Comparison of ENCODE assay signal across 1 cellular context in genomic region chr10:100972115-100972903, GRCh38.
TF ChIP-seq lines count a peak whose summit lies in the region.

No MANE protein-coding gene starts in this region.

TF ChIP-seq in GM23338, 12 proteins besides CTCF, POLR2A, EP300 and RAD21 (continued from another document):
- TF ChIP-seq, protein P1, sequence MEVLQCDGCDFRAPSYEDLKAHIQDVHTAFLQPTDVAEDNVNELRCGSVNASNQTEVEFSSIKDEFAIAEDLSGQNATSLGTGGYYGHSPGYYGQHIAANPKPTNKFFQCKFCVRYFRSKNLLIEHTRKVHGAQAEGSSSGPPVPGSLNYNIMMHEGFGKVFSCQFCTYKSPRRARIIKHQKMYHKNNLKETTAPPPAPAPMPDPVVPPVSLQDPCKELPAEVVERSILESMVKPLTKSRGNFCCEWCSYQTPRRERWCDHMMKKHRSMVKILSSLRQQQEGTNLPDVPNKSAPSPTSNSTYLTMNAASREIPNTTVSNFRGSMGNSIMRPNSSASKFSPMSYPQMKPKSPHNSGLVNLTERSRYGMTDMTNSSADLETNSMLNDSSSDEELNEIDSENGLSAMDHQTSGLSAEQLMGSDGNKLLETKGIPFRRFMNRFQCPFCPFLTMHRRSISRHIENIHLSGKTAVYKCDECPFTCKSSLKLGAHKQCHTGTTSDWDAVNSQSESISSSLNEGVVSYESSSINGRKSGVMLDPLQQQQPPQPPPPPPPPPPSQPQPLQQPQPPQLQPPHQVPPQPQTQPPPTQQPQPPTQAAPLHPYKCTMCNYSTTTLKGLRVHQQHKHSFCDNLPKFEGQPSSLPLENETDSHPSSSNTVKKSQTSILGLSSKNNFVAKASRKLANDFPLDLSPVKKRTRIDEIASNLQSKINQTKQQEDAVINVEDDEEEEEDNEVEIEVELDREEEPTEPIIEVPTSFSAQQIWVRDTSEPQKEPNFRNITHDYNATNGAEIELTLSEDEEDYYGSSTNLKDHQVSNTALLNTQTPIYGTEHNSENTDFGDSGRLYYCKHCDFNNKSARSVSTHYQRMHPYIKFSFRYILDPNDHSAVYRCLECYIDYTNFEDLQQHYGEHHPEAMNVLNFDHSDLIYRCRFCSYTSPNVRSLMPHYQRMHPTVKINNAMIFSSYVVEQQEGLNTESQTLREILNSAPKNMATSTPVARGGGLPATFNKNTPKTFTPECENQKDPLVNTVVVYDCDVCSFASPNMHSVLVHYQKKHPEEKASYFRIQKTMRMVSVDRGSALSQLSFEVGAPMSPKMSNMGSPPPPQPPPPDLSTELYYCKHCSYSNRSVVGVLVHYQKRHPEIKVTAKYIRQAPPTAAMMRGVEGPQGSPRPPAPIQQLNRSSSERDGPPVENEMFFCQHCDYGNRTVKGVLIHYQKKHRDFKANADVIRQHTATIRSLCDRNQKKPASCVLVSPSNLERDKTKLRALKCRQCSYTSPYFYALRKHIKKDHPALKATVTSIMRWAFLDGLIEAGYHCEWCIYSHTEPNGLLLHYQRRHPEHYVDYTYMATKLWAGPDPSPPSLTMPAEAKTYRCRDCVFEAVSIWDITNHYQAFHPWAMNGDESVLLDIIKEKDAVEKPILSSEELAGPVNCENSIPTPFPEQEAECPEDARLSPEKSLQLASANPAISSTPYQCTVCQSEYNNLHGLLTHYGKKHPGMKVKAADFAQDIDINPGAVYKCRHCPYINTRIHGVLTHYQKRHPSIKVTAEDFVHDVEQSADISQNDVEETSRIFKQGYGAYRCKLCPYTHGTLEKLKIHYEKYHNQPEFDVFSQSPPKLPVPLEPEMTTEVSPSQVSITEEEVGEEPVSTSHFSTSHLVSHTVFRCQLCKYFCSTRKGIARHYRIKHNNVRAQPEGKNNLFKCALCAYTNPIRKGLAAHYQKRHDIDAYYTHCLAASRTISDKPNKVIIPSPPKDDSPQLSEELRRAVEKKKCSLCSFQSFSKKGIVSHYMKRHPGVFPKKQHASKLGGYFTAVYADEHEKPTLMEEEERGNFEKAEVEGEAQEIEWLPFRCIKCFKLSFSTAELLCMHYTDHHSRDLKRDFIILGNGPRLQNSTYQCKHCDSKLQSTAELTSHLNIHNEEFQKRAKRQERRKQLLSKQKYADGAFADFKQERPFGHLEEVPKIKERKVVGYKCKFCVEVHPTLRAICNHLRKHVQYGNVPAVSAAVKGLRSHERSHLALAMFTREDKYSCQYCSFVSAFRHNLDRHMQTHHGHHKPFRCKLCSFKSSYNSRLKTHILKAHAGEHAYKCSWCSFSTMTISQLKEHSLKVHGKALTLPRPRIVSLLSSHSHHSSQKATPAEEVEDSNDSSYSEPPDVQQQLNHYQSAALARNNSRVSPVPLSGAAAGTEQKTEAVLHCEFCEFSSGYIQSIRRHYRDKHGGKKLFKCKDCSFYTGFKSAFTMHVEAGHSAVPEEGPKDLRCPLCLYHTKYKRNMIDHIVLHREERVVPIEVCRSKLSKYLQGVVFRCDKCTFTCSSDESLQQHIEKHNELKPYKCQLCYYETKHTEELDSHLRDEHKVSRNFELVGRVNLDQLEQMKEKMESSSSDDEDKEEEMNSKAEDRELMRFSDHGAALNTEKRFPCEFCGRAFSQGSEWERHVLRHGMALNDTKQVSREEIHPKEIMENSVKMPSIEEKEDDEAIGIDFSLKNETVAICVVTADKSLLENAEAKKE (CRISPR knock-in tag; IDR thresholded peaks at IDR 0.05), result no peak
- TF ChIP-seq CREB1 (CRISPR knock-in tag; IDR thresholded peaks at IDR 0.05; ENCODE audit: low read depth), result no peak
TF ChIP-seq in GM23338: peak in this region for 0.
